In the genomic region with DNA sequence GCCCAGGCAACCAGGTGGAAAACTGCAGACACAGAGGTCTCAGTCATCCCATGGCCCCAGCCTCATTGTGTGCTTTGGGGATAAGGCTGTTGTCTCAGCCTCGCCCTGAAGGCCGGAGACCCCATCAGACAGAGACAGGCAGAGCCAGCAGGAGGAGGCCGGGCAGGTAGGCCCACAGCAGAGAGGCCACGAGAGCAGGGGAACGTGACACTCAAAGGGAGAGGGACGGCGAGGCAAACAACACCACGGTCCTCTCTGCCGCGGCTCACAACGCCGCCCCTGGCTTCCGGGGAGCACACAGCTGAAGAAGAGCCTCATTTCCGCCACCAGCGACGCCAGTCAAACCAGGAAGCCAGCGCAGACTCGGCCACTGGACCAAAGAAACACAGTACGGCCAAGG, we compare ENCODE assay signal across 26 cellular contexts.
DNase-seq lines count a peak whose midpoint lies in the region; ATAC-seq and TF ChIP-seq lines count a peak whose summit lies in the region.
"Had no signal": no experiment of that assay in that cellular context is flagged by ENCODE, and none has a peak within 500 bp of the region (broad histone marks: within the 10 kb centered on the region; RNA-seq: fewer than 3 reads in every experiment).

No MANE protein-coding gene starts in this region.

- no peaks in the 10 kb centered on the region for H3K9me3 Mint-ChIP-seq in stimulated activated naive CD8-positive, alpha-beta T cell treated with anti-CD3 and anti-CD28 coated beads, Interleukin-15, amount 100 ng/mL, for 72 hours
- no peaks in the 10 kb centered on the region for H3K9me3 Mint-ChIP-seq in effector memory CD8-positive, alpha-beta T cell
- H3K9me3 Mint-ChIP-seq: activated B cell treated with CpG ODN at 0.5 μM for 24 hours; activated CD4-positive, alpha-beta memory T cell treated with anti-CD3 and anti-CD28 coated beads for 36 hours had no signal

- no peaks in the 10 kb centered on the region for H3K9me3 ChIP-seq in vagina
- H3K9me3 ChIP-seq: left lung, ovary, Peyer's patch, right atrium auricular region, thyroid gland had no signal

- no peak overlapping the region for H3K4me3 ChIP-seq in vagina
- H3K4me3 ChIP-seq: left lung, ovary, Peyer's patch, right atrium auricular region, thyroid gland had no signal

- peak overlapping the region; percentile 34 for H3K27ac ChIP-seq in vagina
- H3K27ac ChIP-seq: left lung, ovary, Peyer's patch, right atrium auricular region, thyroid gland had no signal

- peak overlapping the region in 1 of 2 donors; percentile 31 for H3K27ac Mint-ChIP-seq in stimulated activated naive CD8-positive, alpha-beta T cell treated with anti-CD3 and anti-CD28 coated beads, Interleukin-15, amount 100 ng/mL, for 72 hours
- H3K27ac Mint-ChIP-seq in effector memory CD8-positive, alpha-beta T cell, result peak overlapping the region in 1 of 2 donors; percentile 20
- H3K27ac Mint-ChIP-seq: activated B cell treated with CpG ODN at 0.5 μM for 24 hours; activated CD4-positive, alpha-beta memory T cell treated with anti-CD3 and anti-CD28 coated beads for 36 hours; B cell; stimulated activated memory B cell treated with anti-CD40 and anti-IgM and Interleukin-4, amounts not matched to agents 10 μg/mL and 1 μg/mL and 100 μg/mL, for 72 hours had no signal

- TF ChIP-seq POLR2A in vagina (IDR thresholded peaks at IDR 0.05), result no peak

- H3K27me3 Mint-ChIP-seq in stimulated activated naive CD8-positive, alpha-beta T cell treated with anti-CD3 and anti-CD28 coated beads, Interleukin-15, amount 100 ng/mL, for 72 hours, result peaks cover 6% of the 10 kb centered on the region
- peaks cover 0 to 8% of the 10 kb centered on the region in 2 donors for H3K27me3 Mint-ChIP-seq in effector memory CD8-positive, alpha-beta T cell
- H3K27me3 Mint-ChIP-seq: activated B cell treated with CpG ODN at 0.5 μM for 24 hours, B cell, naive B cell had no signal

- H3K4me3 Mint-ChIP-seq in stimulated activated naive CD8-positive, alpha-beta T cell treated with anti-CD3 and anti-CD28 coated beads, Interleukin-15, amount 100 ng/mL, for 72 hours, result no peak overlapping the region
- no peak overlapping the region for H3K4me3 Mint-ChIP-seq in effector memory CD8-positive, alpha-beta T cell
- H3K4me3 Mint-ChIP-seq: activated B cell treated with CpG ODN at 0.5 μM for 24 hours; activated CD4-positive, alpha-beta memory T cell treated with anti-CD3 and anti-CD28 coated beads for 36 hours; B cell; stimulated activated memory B cell treated with anti-CD40 and anti-IgM and Interleukin-4, amounts not matched to agents 10 μg/mL and 1 μg/mL and 100 μg/mL, for 72 hours had no signal

- H3K36me3 Mint-ChIP-seq in effector memory CD8-positive, alpha-beta T cell (ENCODE audit: insufficient read depth), result peaks cover 4% of the 10 kb centered on the region
- H3K36me3 Mint-ChIP-seq: activated CD4-positive, alpha-beta memory T cell treated with anti-CD3 and anti-CD28 coated beads for 36 hours had no signal

- intact Hi-C loops in sciatic nerve (cut with DNase I) (loop anchor here (10.0 kb wide), 1 partner anchor 293 kb away; no protein-coding TSS in a partner anchor), vagina (cut with DNase I) (no loop called here)

- H3K4me1 ChIP-seq in vagina, result peaks cover 63% of the 10 kb centered on the region

- no peak for TF ChIP-seq CTCF in vagina (IDR thresholded peaks at IDR 0.05)

- peaks cover 64% of the 10 kb centered on the region for H3K4me1 Mint-ChIP-seq in stimulated activated naive CD8-positive, alpha-beta T cell treated with anti-CD3 and anti-CD28 coated beads, Interleukin-15, amount 100 ng/mL, for 72 hours
- peaks cover 5 to 34% of the 10 kb centered on the region in 2 donors for H3K4me1 Mint-ChIP-seq in effector memory CD8-positive, alpha-beta T cell (ENCODE audit: low read depth in 2 of 2)

- DNase-seq in stimulated activated naive CD8-positive, alpha-beta T cell treated with anti-CD3 and anti-CD28 coated beads, Interleukin-15, amount 100 ng/mL, for 72 hours, result peak in 1 of 2 donors; percentile 7
- no peak for DNase-seq in stimulated activated naive CD8-positive, alpha-beta T cell treated with anti-CD3 and anti-CD28 coated beads, Interleukin-15, Interleukin-2, amounts not matched to agents 100 U/mL and 50 U/mL, for 24 hours
- DNase-seq in left lobe of liver (ENCODE audit: low spot score) (peak; percentile 37), sciatic nerve (ENCODE audit: low spot score) (peak; percentile 41), vagina (ENCODE audit: extremely low spot score in 2 of 2) (no peak), A172 (ENCODE audit: low spot score) (no peak)
- no peak for DNase-seq in stimulated activated CD4-positive, alpha-beta T cell treated with anti-CD3 and anti-CD28 coated beads, Interleukin-4, amount 100 ng/mL, for 4 hours
- DNase-seq in effector memory CD8-positive, alpha-beta T cell, result no peak
- DNase-seq: activated B cell treated with CpG ODN at 0.5 μM for 24 hours; activated CD4-positive, alpha-beta memory T cell treated with anti-CD3 and anti-CD28 coated beads for 36 hours; activated gamma-delta T cell treated with Interleukin-2 at 50 U/mL for 16 hours; activated T-cell treated with anti-CD3 and anti-CD28 coated beads for 4 hours; H7; hypothalamus; naive B cell; NCI-H1092 treated with DMSO at 0.1 percent for 48 hours; NCI-H187 treated with DMSO at 0.1 percent for 48 hours; NCI-H524; stimulated activated CD4-positive, alpha-beta T cell treated with anti-CD3 and anti-CD28 coated beads, Interleukin-2, amount 100 ng/mL, for 48 hours had no signal

- ATAC-seq in stimulated activated naive CD8-positive, alpha-beta T cell treated with anti-CD3 and anti-CD28 coated beads, Interleukin-15, amount 100 ng/mL, for 72 hours, result peak; percentile 5
- ATAC-seq in stimulated activated naive CD8-positive, alpha-beta T cell treated with anti-CD3 and anti-CD28 coated beads, Interleukin-15, Interleukin-2, amounts not matched to agents 100 U/mL and 50 U/mL, for 24 hours, result no peak
- ATAC-seq in left lobe of liver (no peak), sciatic nerve (no peak)
- no peak for ATAC-seq in effector memory CD8-positive, alpha-beta T cell (replicated peaks)
- ATAC-seq: left lung; stimulated activated memory B cell treated with anti-CD40 and anti-IgM and Interleukin-4, amounts not matched to agents 10 μg/mL and 1 μg/mL and 100 μg/mL, for 72 hours had no signal

- H3K27me3 ChIP-seq in vagina, result no peaks in the 10 kb centered on the region
- H3K27me3 ChIP-seq: left lung, ovary, Peyer's patch, right atrium auricular region, thyroid gland had no signal

- no peaks in the 10 kb centered on the region for H3K36me3 ChIP-seq in vagina
- H3K36me3 ChIP-seq: left lung, ovary, Peyer's patch, right atrium auricular region, thyroid gland had no signal

Comparison
In these comparisons a context has a peak if more than half of its experiments do, and no peak if none do; other contexts are left out.
1. DNase-seq: peak in left lobe of liver (single experiment) and sciatic nerve (single experiment); none in stimulated activated naive CD8-positive, alpha-beta T cell treated with anti-CD3 and anti-CD28 coated beads, Interleukin-15, Interleukin-2, amounts not matched to agents 100 U/mL and 50 U/mL, for 24 hours (single experiment), vagina (0 of 2), A172 (single experiment), stimulated activated CD4-positive, alpha-beta T cell treated with anti-CD3 and anti-CD28 coated beads, Interleukin-4, amount 100 ng/mL, for 4 hours (0 of 2) and effector memory CD8-positive, alpha-beta T cell (0 of 3).